Comparison of ENCODE assay signal across 14 cellular contexts in genomic region chr16:72979974-72980373, GRCh38.
A peak's percentile ranks its signal among the peaks of the same experiment; 100 is the strongest.
DNase-seq lines count a peak whose midpoint lies in the region; ATAC-seq and TF ChIP-seq lines count a peak whose summit lies in the region.
"Had no signal": no experiment of that assay in that cellular context is flagged by ENCODE, and none has a peak within 500 bp of the region (broad histone marks: within the 10 kb centered on the region; RNA-seq: fewer than 3 reads in every experiment).

No MANE protein-coding gene starts in this region.

- H3K23ac ChIP-seq in trophoblast cell (ENCODE audit: low read length): no peak overlapping the region

- no peak overlapping the region for H2BK12ac ChIP-seq in trophoblast cell (ENCODE audit: low read length)

- peak; percentile 48 for DNase-seq in natural killer cell treated with Interleukin-12 subunit alpha and Interleukin-12 subunit beta and Interleukin-15 and Interleukin-18, amount 100 ng/mL, for 72 hours (ENCODE audit: low spot score)
- no peak for DNase-seq in natural killer cell
- DNase-seq in immature natural killer cell: peak in 2 of 3 donors; percentile 2 to 4
- DNase-seq in trophoblast cell: no peak
- no peak for DNase-seq in activated naive CD4-positive, alpha-beta T cell treated with anti-CD3 and anti-CD28 coated beads, Interleukin-2, amount 50 U/mL, for 16 hours
- DNase-seq in NCI-H128 (lab: John Stamatoyannopoulos, UW; ENCODE audit: unreplicated experiment): no peak
- DNase-seq: 8988T; CD4-positive, CD25-positive, alpha-beta regulatory T cell; DMS153; DMS79 treated with DMSO at 0.1 percent for 48 hours; GDM1 had no signal

- no peak overlapping the region for H3K18ac ChIP-seq in trophoblast cell (ENCODE audit: low read length)

- peaks cover 14 to 25% of the 10 kb centered on the region in 2 experiments for H3K4me1 ChIP-seq in trophoblast cell (ENCODE audit: control insufficient read depth in 1 of 2, insufficient read depth in 2 of 2, low read length in 2 of 2)

- peaks cover 2% of the 10 kb centered on the region for H3K79me1 ChIP-seq in trophoblast cell (ENCODE audit: low read length)

- H3K9me3 Mint-ChIP-seq in natural killer cell treated with Interleukin-12 subunit alpha and Interleukin-12 subunit beta and Interleukin-15 and Interleukin-18, amount 100 ng/mL, for 72 hours: no peaks in the 10 kb centered on the region
- no peaks in the 10 kb centered on the region for H3K9me3 Mint-ChIP-seq in natural killer cell
- H3K9me3 Mint-ChIP-seq in immature natural killer cell: no peaks in the 10 kb centered on the region

- WGBS in trophoblast cell (ENCODE audit: extremely low coverage, insufficient coverage, insufficient read length): no CpG with 5 or more reads among the region's 9 CpGs

- peaks cover 0 to 2% of the 10 kb centered on the region in 2 donors for H3K4me1 Mint-ChIP-seq in natural killer cell treated with Interleukin-12 subunit alpha and Interleukin-12 subunit beta and Interleukin-15 and Interleukin-18, amount 100 ng/mL, for 72 hours (ENCODE audit: low read depth in 2 of 2)
- H3K4me1 Mint-ChIP-seq in natural killer cell (peaks cover 0 to 8% of the 10 kb centered on the region in 2 donors), immature natural killer cell (peaks cover 0 to 3% of the 10 kb centered on the region in 2 donors)
- H3K4me1 Mint-ChIP-seq: CD4-positive, CD25-positive, alpha-beta regulatory T cell had no signal

- H2BK120ac ChIP-seq in trophoblast cell (ENCODE audit: insufficient read depth, low read length, poor library complexity): no peak overlapping the region

- H3K4me2 ChIP-seq in trophoblast cell (ENCODE audit: low read length): no peak overlapping the region

- no peak overlapping the region for H2BK5ac ChIP-seq in trophoblast cell (ENCODE audit: low read depth, low read length, poor library complexity)

- ATAC-seq in natural killer cell treated with Interleukin-12 subunit alpha and Interleukin-12 subunit beta and Interleukin-15 and Interleukin-18, amount 100 ng/mL, for 72 hours: peak in 1 of 2 donors; percentile 63
- no peak for ATAC-seq in natural killer cell
- no peak for ATAC-seq in GM21528 (IDR thresholded peaks at IDR 0.05; ENCODE audit: low FRiP score, unreplicated experiment)

- no peak overlapping the region for H3K27ac ChIP-seq in trophoblast cell (ENCODE audit: low read depth, low read length)

- H4K12ac ChIP-seq in trophoblast cell (ENCODE audit: low read depth, low read length): no peak overlapping the region

- H3K79me2 ChIP-seq in trophoblast cell (ENCODE audit: control insufficient read depth, insufficient read depth, low read length, poor library complexity): peaks cover 3% of the 10 kb centered on the region

- no peaks in the 10 kb centered on the region for H3K27me3 ChIP-seq in trophoblast cell (ENCODE audit: insufficient read depth, low read length)
- H3K27me3 ChIP-seq: BLaER1 treated with 17β-estradiol and CSF1 and Interleukin-3, amounts not matched to agents 10 nM and 100 nM had no signal

- H3K36me3 Mint-ChIP-seq in natural killer cell treated with Interleukin-12 subunit alpha and Interleukin-12 subunit beta and Interleukin-15 and Interleukin-18, amount 100 ng/mL, for 72 hours: no peaks in the 10 kb centered on the region
- H3K36me3 Mint-ChIP-seq in natural killer cell (no peaks in the 10 kb centered on the region), immature natural killer cell (no peaks in the 10 kb centered on the region)
- H3K36me3 Mint-ChIP-seq: CD4-positive, CD25-positive, alpha-beta regulatory T cell had no signal

- no peak overlapping the region for H4K91ac ChIP-seq in trophoblast cell (ENCODE audit: low read depth, low read length)

- no peak overlapping the region for H3K14ac ChIP-seq in trophoblast cell (ENCODE audit: low read length)

- no peak overlapping the region for H2AK5ac ChIP-seq in trophoblast cell (ENCODE audit: low read length)

- no peak for TF ChIP-seq CTCF in natural killer cell (IDR thresholded peaks at IDR 0.05)

- intact Hi-C loops in natural killer cell (cut with micrococcal nuclease): no loop called here

- H2AFZ ChIP-seq in trophoblast cell (ENCODE audit: insufficient read depth, low read length, poor library complexity): no peak overlapping the region

- no peak overlapping the region for H3K4me3 ChIP-seq in trophoblast cell (ENCODE audit: low read depth, low read length)
- H3K4me3 ChIP-seq: BLaER1 treated with 17β-estradiol and CSF1 and Interleukin-3, amounts not matched to agents 10 nM and 100 nM; HAP-1 had no signal

- peak overlapping the region; percentile 6 for H3K4ac ChIP-seq in trophoblast cell (ENCODE audit: low read depth, low read length)

- H4K8ac ChIP-seq in trophoblast cell (ENCODE audit: low read depth, low read length): no peak overlapping the region

- no peak overlapping the region for H3K4me3 Mint-ChIP-seq in natural killer cell treated with Interleukin-12 subunit alpha and Interleukin-12 subunit beta and Interleukin-15 and Interleukin-18, amount 100 ng/mL, for 72 hours
- H3K4me3 Mint-ChIP-seq in natural killer cell (no peak overlapping the region), immature natural killer cell (no peak overlapping the region)
- H3K4me3 Mint-ChIP-seq: CD4-positive, CD25-positive, alpha-beta regulatory T cell had no signal

- H3K36me3 ChIP-seq in trophoblast cell (ENCODE audit: control insufficient read depth in 1 of 2, insufficient read depth in 2 of 2, low read length in 2 of 2): no peaks in the 10 kb centered on the region

- no peaks in the 10 kb centered on the region for H3K9me3 ChIP-seq in trophoblast cell (ENCODE audit: insufficient read depth, low read depth, low read length)
- H3K9me3 ChIP-seq: BLaER1 treated with 17β-estradiol and CSF1 and Interleukin-3, amounts not matched to agents 10 nM and 100 nM; HAP-1 had no signal

- H3K9ac ChIP-seq in trophoblast cell (ENCODE audit: low read length): no peak overlapping the region
- H3K9ac ChIP-seq: BLaER1 treated with 17β-estradiol and CSF1 and Interleukin-3, amounts not matched to agents 10 nM and 100 nM had no signal

- no peaks in the 10 kb centered on the region for H3K27me3 Mint-ChIP-seq in natural killer cell treated with Interleukin-12 subunit alpha and Interleukin-12 subunit beta and Interleukin-15 and Interleukin-18, amount 100 ng/mL, for 72 hours
- H3K27me3 Mint-ChIP-seq in natural killer cell (ENCODE audit: low read depth in 2 of 2) (no peaks in the 10 kb centered on the region), immature natural killer cell (ENCODE audit: low read depth in 3 of 3) (peaks cover 0 to 1% (median 1%) of the 10 kb centered on the region in 3 donors)
- H3K27me3 Mint-ChIP-seq: CD4-positive, CD25-positive, alpha-beta regulatory T cell had no signal

- H3K27ac Mint-ChIP-seq in natural killer cell treated with Interleukin-12 subunit alpha and Interleukin-12 subunit beta and Interleukin-15 and Interleukin-18, amount 100 ng/mL, for 72 hours: no peak overlapping the region
- H3K27ac Mint-ChIP-seq in natural killer cell (no peak overlapping the region), immature natural killer cell (peak overlapping the region in 1 of 6 donors; percentile 63)
- H3K27ac Mint-ChIP-seq: CD4-positive, CD25-positive, alpha-beta regulatory T cell had no signal

Comparison
In these comparisons a context has a peak if more than half of its experiments do, and no peak if none do; other contexts are left out.
1. DNase-seq: peak in natural killer cell treated with Interleukin-12 subunit alpha and Interleukin-12 subunit beta and Interleukin-15 and Interleukin-18, amount 100 ng/mL, for 72 hours (single experiment) and immature natural killer cell (2 of 3); none in natural killer cell (single experiment), trophoblast cell (0 of 2), activated naive CD4-positive, alpha-beta T cell treated with anti-CD3 and anti-CD28 coated beads, Interleukin-2, amount 50 U/mL, for 16 hours (single experiment) and NCI-H128 (single experiment).